2 cellular contexts compared by ENCODE assay signal in the genomic region with DNA sequence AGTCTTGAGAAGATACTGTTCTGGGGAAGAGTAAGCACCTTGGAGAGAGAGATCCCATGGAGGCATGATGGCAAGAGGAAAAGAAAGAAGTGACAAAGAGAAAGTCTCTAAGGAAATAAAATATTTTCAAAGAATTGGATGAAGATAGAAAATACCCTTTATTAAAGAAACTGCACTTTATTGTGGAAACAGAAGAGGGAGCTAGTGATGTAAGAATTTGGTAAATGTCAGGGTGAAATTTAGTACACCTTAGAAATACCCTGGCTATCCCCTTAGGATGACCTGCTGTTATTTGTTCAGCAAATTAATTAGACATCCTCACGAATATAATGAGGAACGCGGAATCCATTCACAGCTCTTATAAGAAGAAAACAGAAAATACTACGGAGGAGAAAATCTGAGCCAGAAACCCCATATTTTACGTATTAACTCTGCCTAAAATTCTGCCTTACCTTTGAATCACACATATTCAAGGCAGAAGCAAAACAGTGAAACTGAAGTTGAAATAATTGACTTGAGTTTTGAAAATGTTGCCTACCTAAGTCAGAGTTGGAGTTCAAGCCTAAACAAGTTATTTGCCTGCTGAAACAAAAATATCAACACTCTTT.
TF ChIP-seq lines count a peak whose summit lies in the region.

No MANE protein-coding gene starts in this region.

TF ChIP-seq in GM23338, 12 proteins besides CTCF, POLR2A, EP300 and RAD21 (continued from another document):
- TF ChIP-seq, protein P1, sequence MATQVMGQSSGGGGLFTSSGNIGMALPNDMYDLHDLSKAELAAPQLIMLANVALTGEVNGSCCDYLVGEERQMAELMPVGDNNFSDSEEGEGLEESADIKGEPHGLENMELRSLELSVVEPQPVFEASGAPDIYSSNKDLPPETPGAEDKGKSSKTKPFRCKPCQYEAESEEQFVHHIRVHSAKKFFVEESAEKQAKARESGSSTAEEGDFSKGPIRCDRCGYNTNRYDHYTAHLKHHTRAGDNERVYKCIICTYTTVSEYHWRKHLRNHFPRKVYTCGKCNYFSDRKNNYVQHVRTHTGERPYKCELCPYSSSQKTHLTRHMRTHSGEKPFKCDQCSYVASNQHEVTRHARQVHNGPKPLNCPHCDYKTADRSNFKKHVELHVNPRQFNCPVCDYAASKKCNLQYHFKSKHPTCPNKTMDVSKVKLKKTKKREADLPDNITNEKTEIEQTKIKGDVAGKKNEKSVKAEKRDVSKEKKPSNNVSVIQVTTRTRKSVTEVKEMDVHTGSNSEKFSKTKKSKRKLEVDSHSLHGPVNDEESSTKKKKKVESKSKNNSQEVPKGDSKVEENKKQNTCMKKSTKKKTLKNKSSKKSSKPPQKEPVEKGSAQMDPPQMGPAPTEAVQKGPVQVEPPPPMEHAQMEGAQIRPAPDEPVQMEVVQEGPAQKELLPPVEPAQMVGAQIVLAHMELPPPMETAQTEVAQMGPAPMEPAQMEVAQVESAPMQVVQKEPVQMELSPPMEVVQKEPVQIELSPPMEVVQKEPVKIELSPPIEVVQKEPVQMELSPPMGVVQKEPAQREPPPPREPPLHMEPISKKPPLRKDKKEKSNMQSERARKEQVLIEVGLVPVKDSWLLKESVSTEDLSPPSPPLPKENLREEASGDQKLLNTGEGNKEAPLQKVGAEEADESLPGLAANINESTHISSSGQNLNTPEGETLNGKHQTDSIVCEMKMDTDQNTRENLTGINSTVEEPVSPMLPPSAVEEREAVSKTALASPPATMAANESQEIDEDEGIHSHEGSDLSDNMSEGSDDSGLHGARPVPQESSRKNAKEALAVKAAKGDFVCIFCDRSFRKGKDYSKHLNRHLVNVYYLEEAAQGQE (IDR thresholded peaks at IDR 0.05; ENCODE audit: unreplicated experiment) = no peak
- TF ChIP-seq CREB1 (CRISPR knock-in tag; IDR thresholded peaks at IDR 0.05; ENCODE audit: low read depth) (no peak), JUNB (IDR thresholded peaks at IDR 0.05; ENCODE audit: unreplicated experiment) (no peak), ZNF331 (CRISPR knock-in tag; IDR thresholded peaks at IDR 0.05; ENCODE audit: low read depth) (no peak)

TF ChIP-seq in SK-N-SH treated with all-trans-retinoic acid at 6 μM for 48 hours, 23 proteins besides CTCF, POLR2A, EP300 and RAD21 (continued from another document):
- TF ChIP-seq, protein P2, sequence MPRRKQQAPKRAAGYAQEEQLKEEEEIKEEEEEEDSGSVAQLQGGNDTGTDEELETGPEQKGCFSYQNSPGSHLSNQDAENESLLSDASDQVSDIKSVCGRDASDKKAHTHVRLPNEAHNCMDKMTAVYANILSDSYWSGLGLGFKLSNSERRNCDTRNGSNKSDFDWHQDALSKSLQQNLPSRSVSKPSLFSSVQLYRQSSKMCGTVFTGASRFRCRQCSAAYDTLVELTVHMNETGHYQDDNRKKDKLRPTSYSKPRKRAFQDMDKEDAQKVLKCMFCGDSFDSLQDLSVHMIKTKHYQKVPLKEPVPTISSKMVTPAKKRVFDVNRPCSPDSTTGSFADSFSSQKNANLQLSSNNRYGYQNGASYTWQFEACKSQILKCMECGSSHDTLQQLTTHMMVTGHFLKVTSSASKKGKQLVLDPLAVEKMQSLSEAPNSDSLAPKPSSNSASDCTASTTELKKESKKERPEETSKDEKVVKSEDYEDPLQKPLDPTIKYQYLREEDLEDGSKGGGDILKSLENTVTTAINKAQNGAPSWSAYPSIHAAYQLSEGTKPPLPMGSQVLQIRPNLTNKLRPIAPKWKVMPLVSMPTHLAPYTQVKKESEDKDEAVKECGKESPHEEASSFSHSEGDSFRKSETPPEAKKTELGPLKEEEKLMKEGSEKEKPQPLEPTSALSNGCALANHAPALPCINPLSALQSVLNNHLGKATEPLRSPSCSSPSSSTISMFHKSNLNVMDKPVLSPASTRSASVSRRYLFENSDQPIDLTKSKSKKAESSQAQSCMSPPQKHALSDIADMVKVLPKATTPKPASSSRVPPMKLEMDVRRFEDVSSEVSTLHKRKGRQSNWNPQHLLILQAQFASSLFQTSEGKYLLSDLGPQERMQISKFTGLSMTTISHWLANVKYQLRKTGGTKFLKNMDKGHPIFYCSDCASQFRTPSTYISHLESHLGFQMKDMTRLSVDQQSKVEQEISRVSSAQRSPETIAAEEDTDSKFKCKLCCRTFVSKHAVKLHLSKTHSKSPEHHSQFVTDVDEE (CRISPR knock-in tag; IDR thresholded peaks at IDR 0.05) = no peak
- TF ChIP-seq ARNTL (CRISPR knock-in tag; IDR thresholded peaks at IDR 0.05; ENCODE audit: borderline replicate concordance, low read depth) = no peak
- no peak for TF ChIP-seq ZNF70 (CRISPR knock-in tag; IDR thresholded peaks at IDR 0.05)
- TF ChIP-seq RARB (CRISPR knock-in tag; IDR thresholded peaks at IDR 0.05) = no peak
- no peak for TF ChIP-seq TCF4 (CRISPR knock-in tag; IDR thresholded peaks at IDR 0.05; ENCODE audit: borderline replicate concordance)
- TF ChIP-seq TOX (CRISPR knock-in tag; IDR thresholded peaks at IDR 0.05; ENCODE audit: borderline replicate concordance) = no peak
- no peak for TF ChIP-seq ISL1 (CRISPR knock-in tag; IDR thresholded peaks at IDR 0.05)
- TF ChIP-seq, protein P3, sequence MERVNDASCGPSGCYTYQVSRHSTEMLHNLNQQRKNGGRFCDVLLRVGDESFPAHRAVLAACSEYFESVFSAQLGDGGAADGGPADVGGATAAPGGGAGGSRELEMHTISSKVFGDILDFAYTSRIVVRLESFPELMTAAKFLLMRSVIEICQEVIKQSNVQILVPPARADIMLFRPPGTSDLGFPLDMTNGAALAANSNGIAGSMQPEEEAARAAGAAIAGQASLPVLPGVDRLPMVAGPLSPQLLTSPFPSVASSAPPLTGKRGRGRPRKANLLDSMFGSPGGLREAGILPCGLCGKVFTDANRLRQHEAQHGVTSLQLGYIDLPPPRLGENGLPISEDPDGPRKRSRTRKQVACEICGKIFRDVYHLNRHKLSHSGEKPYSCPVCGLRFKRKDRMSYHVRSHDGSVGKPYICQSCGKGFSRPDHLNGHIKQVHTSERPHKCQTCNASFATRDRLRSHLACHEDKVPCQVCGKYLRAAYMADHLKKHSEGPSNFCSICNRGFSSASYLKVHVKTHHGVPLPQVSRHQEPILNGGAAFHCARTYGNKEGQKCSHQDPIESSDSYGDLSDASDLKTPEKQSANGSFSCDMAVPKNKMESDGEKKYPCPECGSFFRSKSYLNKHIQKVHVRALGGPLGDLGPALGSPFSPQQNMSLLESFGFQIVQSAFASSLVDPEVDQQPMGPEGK (CRISPR knock-in tag; IDR thresholded peaks at IDR 0.05; ENCODE audit: borderline replicate concordance) = no peak
TF ChIP-seq in SK-N-SH treated with all-trans-retinoic acid at 6 μM for 48 hours: peak in this region for 0.
